Comparison of ENCODE assay signal across 14 cellular contexts in the genomic region with DNA sequence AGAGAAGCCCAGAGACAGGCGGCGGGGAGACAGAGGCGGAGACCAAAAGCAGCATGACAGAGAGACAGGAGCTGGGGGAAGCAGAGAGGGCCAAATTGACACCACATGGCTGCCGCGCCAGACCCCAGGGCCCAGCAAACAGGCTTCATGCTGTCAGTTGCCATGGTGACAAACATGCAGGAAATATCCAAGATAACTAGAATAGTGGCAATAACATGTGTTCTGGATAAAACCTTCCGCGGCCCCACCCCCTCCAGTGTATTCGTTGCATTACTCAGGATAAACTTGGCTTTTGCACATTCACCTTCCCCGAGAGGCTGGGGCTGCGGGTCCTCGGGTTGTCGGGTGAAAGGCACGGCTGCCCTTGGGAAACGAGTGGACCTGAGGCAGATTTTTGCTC. TPM values are rescaled to one million over a fixed set of nuclear protein-coding genes. Genes with fewer than 3 reads are reported as not detected.
A peak's percentile ranks its signal among the peaks of the same experiment; 100 is the strongest.
DNase-seq lines count a peak whose midpoint lies in the region; ATAC-seq and TF ChIP-seq lines count a peak whose summit lies in the region.
"Had no signal": no experiment of that assay in that cellular context is flagged by ENCODE, and none has a peak within 500 bp of the region (broad histone marks: within the 10 kb centered on the region; RNA-seq: fewer than 3 reads in every experiment).

No MANE protein-coding gene starts in this region.

- peak overlapping the region; percentile 99 for H3K27ac ChIP-seq in GM23248
- H3K27ac ChIP-seq in right atrium auricular region: peak overlapping the region; percentile 76 to 92
- H3K27ac ChIP-seq in spleen: no peak overlapping the region

- no peaks in the 10 kb centered on the region for H3K79me2 ChIP-seq in GM23248 (ENCODE audit: insufficient read depth)

- no peak for TF ChIP-seq POLR2A in spleen (IDR thresholded peaks at IDR 0.05)

- H3K4me3 ChIP-seq in GM23248: peak overlapping the region; percentile 25
- no peak overlapping the region for H3K4me3 ChIP-seq in right atrium auricular region
- no peak overlapping the region for H3K4me3 ChIP-seq in spleen
- H3K4me3 ChIP-seq: GM12878, testis had no signal

- WGBS in GM23248 (ENCODE audit: low coverage in 1 of 2, low lambda C conversion rate in 2 of 2, missing lambda C conversion rate in 2 of 2), 2 experiments: 10 to 11% methylated on average over 14 of the region's 14 CpGs
- WGBS in spleen, 5 donors: 76 to 83% (median 81%) methylated on average over 14 of the region's 14 CpGs

- TF ChIP-seq CTCF in right atrium auricular region (IDR thresholded peaks at IDR 0.05) (no peak), spleen (IDR thresholded peaks at IDR 0.05 in 8 of 11, conservative IDR thresholded peaks at IDR 0.05 in 3 of 11) (no peak)

- H3K4me2 ChIP-seq in GM23248 (ENCODE audit: unreplicated experiment): peak overlapping the region; percentile 56

- H3K9ac ChIP-seq in GM23248: peak overlapping the region; percentile 79

- H3K9me2 ChIP-seq in GM23248 (ENCODE audit: insufficient read depth): no peaks in the 10 kb centered on the region

- H3K27me3 ChIP-seq in GM23248 (replicated peaks; ENCODE audit: insufficient read depth) (no peaks in the 10 kb centered on the region), right atrium auricular region (no peaks in the 10 kb centered on the region), spleen (replicated peaks in 1 of 7) (no peaks in the 10 kb centered on the region)
- H3K27me3 ChIP-seq: testis had no signal

- peak overlapping the region; percentile 77 for H2AFZ ChIP-seq in GM23248

- H4K20me1 ChIP-seq in GM23248 (ENCODE audit: insufficient read depth): no peaks in the 10 kb centered on the region

- peaks cover 23% of the 10 kb centered on the region for H3F3A ChIP-seq in GM23248 (ENCODE audit: insufficient read depth)

- no peak for ATAC-seq in HG02970 (IDR thresholded peaks at IDR 0.05; ENCODE audit: low FRiP score, unreplicated experiment)
- ATAC-seq in GM21367 (IDR thresholded peaks at IDR 0.05; ENCODE audit: unreplicated experiment): no peak
- ATAC-seq: GM12878 had no signal

- intact Hi-C loops in spleen (cut with DNase I; ENCODE audit: low total_unique reads): no loop called here

- peaks cover 69% of the 10 kb centered on the region for H3K4me1 ChIP-seq in GM23248 (ENCODE audit: insufficient read depth)
- peaks cover 0 to 75% of the 10 kb centered on the region in 2 donors for H3K4me1 ChIP-seq in right atrium auricular region
- H3K4me1 ChIP-seq in spleen: peaks cover 0 to 11% (median 0%) of the 10 kb centered on the region in 6 donors

- H3K36me3 ChIP-seq in GM23248 (ENCODE audit: low read depth) (no peaks in the 10 kb centered on the region), right atrium auricular region (no peaks in the 10 kb centered on the region), spleen (no peaks in the 10 kb centered on the region)

- H3K9me3 ChIP-seq in GM23248 (ENCODE audit: low read depth) (no peaks in the 10 kb centered on the region), right atrium auricular region (no peaks in the 10 kb centered on the region), spleen (no peaks in the 10 kb centered on the region)
- H3K9me3 ChIP-seq: testis had no signal

- DNase-seq in GM23248 (peak; percentile 94), amniotic epithelial cell (ENCODE audit: low read depth) (peak; percentile 38), right atrium auricular region (ENCODE audit: low spot score) (peak; percentile 91), spleen (peak; percentile 33), UCSD-AML1 (lab: John Stamatoyannopoulos, UW; ENCODE audit: unreplicated experiment) (no peak), NCI-H510A treated with DMSO at 0.1 percent for 48 hours (lab: John Stamatoyannopoulos, UW) (no peak)
- DNase-seq: activated CD4-positive, alpha-beta T cell treated with anti-CD3 and anti-CD28 coated beads for 1 hour; activated T-cell treated with anti-CD3 and anti-CD28 coated beads, Interleukin-2, amount 50 U/mL, for 48 hours; mammary epithelial cell; MV-4-11; testis had no signal

- in situ Hi-C loops in GM23248 (cut with MboI): no loop called here

RNA-seq across cellular contexts. Expression of gene CDON, which starts 49.9 kb away (rescaled TPM):
- total RNA-seq in GM23248 (2014; rRNA removed; shearing (Covaris generic)): 8.6 and 10.3 TPM in 2 replicates
- 2.2 and 2.7 TPM in 2 replicates for polyA plus RNA-seq in GM23248 (2016; fragmentation: Nextera tagmentation; extraction: Ambion mirVana)
- total RNA-seq in right atrium auricular region: 10 to 100 TPM; 17.6 to 21.9 TPM
- total RNA-seq in spleen: 1 to 10 TPM; 1.8 to 5.3 (median 3.6) TPM
- under 1 TPM; 0.30 to 0.58 (median 0.45) TPM for polyA plus RNA-seq in spleen

Comparison
In these comparisons a context has a peak if more than half of its experiments do, and no peak if none do; other contexts are left out.
1. DNase-seq: peak in GM23248 (single experiment), amniotic epithelial cell (single experiment), right atrium auricular region (single experiment) and spleen (single experiment); none in UCSD-AML1 (single experiment) and NCI-H510A treated with DMSO at 0.1 percent for 48 hours (single experiment).
2. H3K27ac ChIP-seq: peak in GM23248 (single experiment) and right atrium auricular region (2 of 2); none in spleen (0 of 8).